ENCODE assay signal across 27 cellular contexts in the genomic region with DNA sequence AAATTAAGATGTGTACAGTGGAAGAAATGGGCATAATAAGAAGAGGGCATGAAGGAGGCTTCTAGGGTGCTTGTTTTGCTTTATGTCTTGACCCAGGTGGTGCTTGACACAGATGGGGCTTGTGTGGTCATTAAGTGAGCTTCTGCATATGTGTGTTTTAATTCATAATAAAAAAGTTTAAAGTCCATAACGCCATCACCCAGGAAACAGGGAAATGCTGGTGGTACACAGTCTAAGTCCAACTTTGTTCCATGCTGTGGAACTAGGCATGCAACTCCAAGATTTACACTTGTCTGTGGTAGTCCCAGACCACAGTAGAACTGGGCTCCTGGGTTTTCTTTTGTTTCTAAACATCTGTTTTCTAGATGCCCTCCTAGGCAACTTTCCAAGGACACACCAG.
"Had no signal": no experiment of that assay in that cellular context is flagged by ENCODE, and none has a peak within 500 bp of the region (broad histone marks: within the 10 kb centered on the region; RNA-seq: fewer than 3 reads in every experiment).

No MANE protein-coding gene starts in this region.

- H3K36me3 Mint-ChIP-seq: WTC11 had no signal

- H3K4me1 ChIP-seq: colonic mucosa, parathyroid adenoma, tibial artery had no signal

- H3K36me3 ChIP-seq: colonic mucosa, left ventricle myocardium inferior, tibial artery had no signal

- DNase-seq: activated CD8-positive, alpha-beta memory T cell treated with anti-CD3 and anti-CD28 coated beads for 24 hours; activated CD8-positive, alpha-beta memory T cell treated with anti-CD3 and anti-CD28 coated beads, Interleukin-2, amount 50 U/mL, for 4 hours; activated effector memory CD4-positive, alpha-beta T cell treated with anti-CD3 and anti-CD28 coated beads, Interleukin-2, amount 50 U/mL, for 16 hours; activated naive CD8-positive, alpha-beta T cell treated with anti-CD3 and anti-CD28 coated beads, Interleukin-2, amount 10 ng/mL, durations not matched to agents 7 days and 5 days; activated T-cell treated with anti-CD3 and anti-CD28 coated beads, Interleukin-2, amount 50 U/mL, for 24 hours; amygdala; colonic mucosa; dorsolateral prefrontal cortex; effector memory CD8-positive, alpha-beta T cell; glutamatergic neuron; hippocampal formation; kidney glomerular epithelial cell; left ventricle myocardium inferior; nephron progenitor cell; right cardiac atrium; SK-N-SH; stimulated activated CD4-positive, alpha-beta T cell treated with anti-CD3 and anti-CD28 coated beads, Interleukin-12 subunit alpha, Interleukin-12 subunit beta, amount 100 ng/mL, for 4 hours; stimulated activated CD4-positive, alpha-beta T cell treated with anti-CD3 and anti-CD28 coated beads, Interleukin-4, amount 100 ng/mL, for 4 hours; stimulated activated naive CD8-positive, alpha-beta T cell treated with anti-CD3 and anti-CD28 coated beads, Interleukin-15, amount 100 ng/mL, for 72 hours; T-helper 9 cell; tibial artery had no signal

- H3K27me3 ChIP-seq: tibial artery had no signal

- FAIRE-seq: bronchial epithelial cell, endothelial cell of umbilical vein, frontal cortex had no signal

- H3K4me3 Mint-ChIP-seq: activated naive CD8-positive, alpha-beta T cell treated with anti-CD3 and anti-CD28 coated beads, Interleukin-2, amount 10 ng/mL, durations not matched to agents 7 days and 5 days; activated T-cell treated with anti-CD3 and anti-CD28 coated beads, Interleukin-2, amount 50 U/mL, for 24 hours; effector memory CD8-positive, alpha-beta T cell; nephron progenitor cell; stimulated activated naive CD8-positive, alpha-beta T cell treated with anti-CD3 and anti-CD28 coated beads, Interleukin-15, amount 100 ng/mL, for 72 hours; WTC11 had no signal

- H3K27ac Mint-ChIP-seq: activated naive CD8-positive, alpha-beta T cell treated with anti-CD3 and anti-CD28 coated beads, Interleukin-2, amount 10 ng/mL, durations not matched to agents 7 days and 5 days; effector memory CD8-positive, alpha-beta T cell; stimulated activated naive CD8-positive, alpha-beta T cell treated with anti-CD3 and anti-CD28 coated beads, Interleukin-15, amount 100 ng/mL, for 72 hours; WTC11 had no signal

- ATAC-seq: effector memory CD8-positive, alpha-beta T cell; esophagus mucosa; right cardiac atrium; stimulated activated naive CD8-positive, alpha-beta T cell treated with anti-CD3 and anti-CD28 coated beads, Interleukin-15, amount 100 ng/mL, for 72 hours; WTC11 had no signal

- H3K27ac ChIP-seq: colonic mucosa, dorsolateral prefrontal cortex, left ventricle myocardium inferior, parathyroid adenoma, tibial artery had no signal

- H3K4me3 ChIP-seq: colonic mucosa, dorsolateral prefrontal cortex, left ventricle myocardium inferior, tibial artery had no signal

- H3K27me3 Mint-ChIP-seq: activated naive CD8-positive, alpha-beta T cell treated with anti-CD3 and anti-CD28 coated beads, Interleukin-2, amount 10 ng/mL, durations not matched to agents 7 days and 5 days; stimulated activated naive CD8-positive, alpha-beta T cell treated with anti-CD3 and anti-CD28 coated beads, Interleukin-15, amount 100 ng/mL, for 72 hours had no signal

- H3K9me3 ChIP-seq: colonic mucosa, left ventricle myocardium inferior, SK-N-SH, tibial artery had no signal
